ENCODE assay signal across 10 cellular contexts in the genomic region with DNA sequence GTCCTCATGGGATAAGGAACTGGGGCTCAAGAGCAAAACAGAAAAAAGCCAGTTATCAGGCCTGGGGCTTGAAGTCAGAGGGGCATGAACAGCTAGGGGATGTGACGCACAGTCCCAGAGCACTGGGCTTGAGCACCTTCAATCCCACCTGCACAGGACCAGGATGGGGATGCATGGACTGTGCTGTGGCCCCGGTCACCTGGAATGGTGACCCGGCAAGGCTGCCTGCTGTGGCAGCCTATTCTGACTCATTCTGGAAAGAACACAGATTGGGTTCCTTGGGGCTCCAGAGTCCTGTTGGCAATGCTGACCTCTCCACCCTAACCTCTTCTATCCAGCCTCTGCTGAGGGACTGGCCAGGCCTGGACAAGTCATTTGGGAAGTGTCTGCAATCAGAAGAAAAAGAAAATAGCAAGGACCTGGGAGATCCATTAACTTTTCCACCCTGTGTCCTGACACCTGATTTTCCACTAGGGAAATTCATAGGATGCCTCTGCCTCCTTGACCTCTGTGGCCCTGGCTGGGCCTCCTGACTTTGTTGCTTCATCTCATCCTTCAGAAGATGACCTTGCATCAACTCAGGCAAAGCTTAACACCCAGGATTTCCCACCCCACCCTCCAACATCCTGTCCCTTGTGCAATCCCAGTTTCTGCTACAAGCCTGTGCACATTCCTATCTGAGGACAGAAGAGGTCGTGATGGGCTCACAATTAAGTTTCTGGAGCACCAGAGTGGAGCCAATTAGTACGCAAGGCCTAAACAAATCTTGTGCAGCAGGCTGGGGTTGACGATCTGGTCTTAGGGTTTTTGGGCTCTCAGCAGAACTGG. TPM values are rescaled to one million over a fixed set of nuclear protein-coding genes. Genes with fewer than 3 reads are reported as not detected.
DNase-seq lines count a peak whose midpoint lies in the region; FAIRE-seq and TF ChIP-seq lines count a peak whose summit lies in the region.
"Had no signal": no experiment of that assay in that cellular context is flagged by ENCODE, and none has a peak within 500 bp of the region (broad histone marks: within the 10 kb centered on the region; RNA-seq: fewer than 3 reads in every experiment).

No MANE protein-coding gene starts in this region.

- H3K27me3 ChIP-seq in bronchial epithelial cell (ENCODE audit: control insufficient read depth, insufficient read depth, low read length) = peaks cover 1% of the 10 kb centered on the region
- H3K27me3 ChIP-seq: BE2C had no signal

- TF ChIP-seq POLR2A in lower leg skin (IDR thresholded peaks at IDR 0.05) (no peak), H54 (IDR thresholded peaks at IDR 0.05; ENCODE audit: low read depth, low read length) (no peak)

- peak; percentile 84 for DNase-seq in SIG-M5 treated with dmso at 0.1 percent for 504 hours (lab: John Stamatoyannopoulos, UW; ENCODE audit: unreplicated experiment)
- DNase-seq in SIG-M5 (lab: John Stamatoyannopoulos, UW) = no peak
- peak; percentile 87 for DNase-seq in bronchial epithelial cell (ENCODE audit: low read depth)
- DNase-seq in lower leg skin (ENCODE audit: low spot score in 2 of 2) = peak; percentile 87 to 93
- DNase-seq in NK-92 (lab: John Stamatoyannopoulos, UW; ENCODE audit: unreplicated experiment) = no peak
- DNase-seq in H54 (ENCODE audit: insufficient read length, low spot score) = no peak
- no peak for DNase-seq in NCI-H2029 (lab: John Stamatoyannopoulos, UW)
- DNase-seq in activated naive CD4-positive, alpha-beta T cell (lab: John Stamatoyannopoulos, UW) = no peak
- DNase-seq: activated CD4-positive, alpha-beta T cell treated with anti-CD3 and anti-CD28 coated beads for 1 hour; BE2C had no signal

- H3K4me3 ChIP-seq in bronchial epithelial cell (ENCODE audit: low read depth, low read length) (no peak overlapping the region), lower leg skin (ENCODE audit: low read depth, poor library complexity, severe bottlenecking) (no peak overlapping the region)

- FAIRE-seq in bronchial epithelial cell (lab: Jason Lieb, UNC) = peak; percentile 94
- FAIRE-seq in H54 (lab: Jason Lieb, UNC) = no peak

- H3K36me3 ChIP-seq in bronchial epithelial cell (ENCODE audit: control insufficient read depth, insufficient read depth, low read length) = no peaks in the 10 kb centered on the region
- H3K36me3 ChIP-seq: BE2C had no signal

- peak; percentile 48 for TF ChIP-seq CTCF in bronchial epithelial cell (IDR thresholded peaks at IDR 0.05; ENCODE audit: insufficient read depth, low read length, severe bottlenecking)
- TF ChIP-seq CTCF in lower leg skin (IDR thresholded peaks at IDR 0.05) = no peak

- intact Hi-C loops in lower leg skin (cut with DNase I; ENCODE audit: low total_unique reads) = no loop called here

- WGBS in lower leg skin, 2 donors = 53 to 55% methylated on average over 6 of the region's 6 CpGs

RNA-seq across cellular contexts. Expression of gene FMOD, which starts 17.9 kb away (rescaled TPM):
- total RNA-seq in bronchial epithelial cell = 0.26 TPM in 1 of 2 replicates, not detected in the other
- total RNA-seq in lower leg skin = 10 to 100 TPM in 3 of 4 donors, 1 to 10 TPM in 1; 5.6 to 37.7 (median 19.3) TPM

Comparison
In these comparisons a context has a peak if more than half of its experiments do, and no peak if none do; other contexts are left out.
1. DNase-seq: peak in SIG-M5 treated with dmso at 0.1 percent for 504 hours (single experiment), bronchial epithelial cell (single experiment) and lower leg skin (2 of 2); none in SIG-M5 (single experiment), NK-92 (single experiment), H54 (single experiment), NCI-H2029 (single experiment) and activated naive CD4-positive, alpha-beta T cell (0 of 4).